In the genomic region with DNA sequence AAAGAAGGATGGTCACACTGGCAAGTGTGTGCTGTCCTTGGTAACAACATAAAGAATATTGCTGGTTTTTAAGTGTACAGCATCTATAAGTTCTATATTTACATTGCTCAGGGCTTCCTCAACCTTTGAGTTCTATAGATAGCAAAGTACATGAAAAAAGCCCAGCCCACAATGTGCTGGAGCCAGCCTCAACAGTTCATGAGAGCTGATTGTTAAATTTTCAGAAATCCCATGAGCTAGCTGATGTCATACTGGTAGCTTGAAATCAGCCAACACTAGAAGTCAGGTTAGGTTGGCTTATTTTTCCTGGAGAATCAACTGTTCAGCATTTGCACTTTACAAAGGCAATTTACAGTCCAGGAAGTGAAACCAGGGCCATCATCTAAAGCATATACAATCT, we compare ENCODE assay signal across 17 cellular contexts.
"Had no signal": no experiment of that assay in that cellular context is flagged by ENCODE, and none has a peak within 500 bp of the region (broad histone marks: within the 10 kb centered on the region; RNA-seq: fewer than 3 reads in every experiment).

No MANE protein-coding gene starts in this region.

- H3K27ac Mint-ChIP-seq: memory B cell, mesothelial cell of epicardium, natural killer cell, neural progenitor cell had no signal

- H3K4me3 Mint-ChIP-seq: memory B cell, mesothelial cell of epicardium, natural killer cell, neural progenitor cell had no signal

- ATAC-seq: gastrocnemius medialis, left lung, lower lobe of right lung, natural killer cell, right cardiac atrium had no signal

- H3K36me3 Mint-ChIP-seq: memory B cell, mesothelial cell of epicardium, natural killer cell, neural progenitor cell had no signal

- H3K27me3 Mint-ChIP-seq: memory B cell had no signal

- H3K9me3 Mint-ChIP-seq: memory B cell, neural progenitor cell had no signal

- H3K4me1 Mint-ChIP-seq: memory B cell, natural killer cell, neural progenitor cell had no signal

- DNase-seq: cortex of kidney; dorsolateral prefrontal cortex; effector memory CD4-positive, alpha-beta T cell; gastrocnemius medialis; glutamatergic neuron; left lung; lower lobe of right lung; natural killer cell; nucleus accumbens; ovary; right cardiac atrium; stimulated activated CD4-positive, alpha-beta T cell treated with anti-CD3 and anti-CD28 coated beads, Interleukin-2, amount 100 ng/mL, for 48 hours; stimulated activated naive CD4-positive, alpha-beta T cell treated with Interleukin-2 at 50 U/mL for 16 hours; trophoblast cell had no signal
